ENCODE assay signal across 8 cellular contexts in the genomic region with DNA sequence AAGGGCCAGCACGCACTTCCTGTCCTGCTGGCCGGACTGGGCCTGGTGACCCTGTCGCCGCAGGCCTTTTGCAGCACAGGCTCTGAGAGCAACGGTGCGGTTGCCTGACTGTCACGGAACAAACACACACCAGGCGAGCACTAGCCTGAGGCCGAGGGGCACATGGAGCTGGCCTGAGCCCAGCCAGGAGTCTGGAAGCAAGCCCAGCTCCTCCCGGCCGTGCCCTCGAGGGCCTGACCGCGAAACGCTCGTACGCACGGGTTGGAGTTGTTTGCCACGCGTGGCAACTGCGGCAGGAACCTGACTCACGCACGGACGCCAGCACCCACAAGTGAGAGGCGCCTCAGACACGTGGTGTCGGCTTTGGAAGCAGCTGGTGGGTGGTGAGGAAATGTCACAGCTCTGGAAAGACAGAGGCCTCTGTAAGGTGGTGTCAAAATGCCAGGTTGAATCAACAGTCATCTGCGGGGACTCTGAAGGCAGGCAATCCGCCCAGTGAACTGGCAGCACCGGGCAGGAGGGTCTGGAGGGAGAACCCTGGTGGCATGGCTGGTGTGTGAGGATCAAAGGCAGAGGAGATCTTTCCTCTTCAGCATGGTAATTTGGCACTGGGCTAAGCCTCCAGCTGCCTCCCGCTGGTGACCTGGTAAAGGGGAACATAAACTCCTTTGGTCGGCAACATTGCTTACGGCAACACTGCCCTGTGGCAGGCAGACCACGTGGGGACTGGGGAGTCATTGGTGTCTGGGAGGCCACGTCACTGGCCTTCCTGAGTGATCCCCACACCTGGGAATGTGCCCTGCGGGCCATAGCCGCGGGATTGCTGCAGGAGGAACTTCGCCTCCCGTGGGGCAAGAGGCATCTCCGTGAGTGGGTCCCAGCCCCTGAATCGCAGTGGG. TPM values are rescaled to one million over a fixed set of nuclear protein-coding genes. Genes with fewer than 3 reads are reported as not detected.
DNase-seq lines count a peak whose midpoint lies in the region; ATAC-seq, FAIRE-seq and TF ChIP-seq lines count a peak whose summit lies in the region.

No MANE protein-coding gene starts in this region.

- no peak for TF ChIP-seq RAD21 in HepG2 (CRISPR knock-in tag; IDR thresholded peaks at IDR 0.05)

- DNase-seq in AG08396 (ENCODE audit: low spot score) (peak; percentile 56), HT1080 (ENCODE audit: low read depth) (peak; percentile 35), HepG2 (ENCODE audit: low spot score) (no peak), amniotic stem cell (lab: John Stamatoyannopoulos, UW) (no peak), dedifferentiated amniotic fluid mesenchymal stem cell (ENCODE audit: extremely low spot score) (no peak), D721Med (ENCODE audit: insufficient read length, low spot score) (no peak)
- peak; percentile 74 for DNase-seq in activated T-cell treated with anti-CD3 and anti-CD28 coated beads, Interleukin-2, amount 50 U/mL, for 24 hours

- TF ChIP-seq EP300 in HepG2 (IDR thresholded peaks at IDR 0.05; ENCODE audit: low read depth in 2 of 2, low read length in 2 of 2) (no peak), HepG2 (CRISPR knock-in tag; IDR thresholded peaks at IDR 0.05; ENCODE audit: borderline replicate concordance) (no peak)

- in situ Hi-C loops in HepG2 (cut with HindIII; ENCODE audit: extremely low pct_ligation_motif_present, low pct_unique_long_range_greater_than_20kb), result no loop called here

- no peak for ATAC-seq in HepG2
- ATAC-seq in HG02885 (IDR thresholded peaks at IDR 0.05; ENCODE audit: poor library complexity, unreplicated experiment), result no peak

- no peak overlapping the region for H3K4me3 ChIP-seq in HepG2 (replicated peaks in 1 of 3; ENCODE audit: insufficient read depth in 1 of 3, low read depth in 2 of 3, low read length in 3 of 3)

- peak overlapping the region; percentile 76 for H3K27ac Mint-ChIP-seq in activated T-cell treated with anti-CD3 and anti-CD28 coated beads, Interleukin-2, amount 50 U/mL, for 24 hours

- no peaks in the 10 kb centered on the region for H4K20me1 ChIP-seq in HepG2 (ENCODE audit: insufficient read depth, low read length)

- intact Hi-C loops in HepG2 (cut with micrococcal nuclease; ENCODE audit: unreplicated experiment), result no loop called here

- no peak overlapping the region for H3K4me3 Mint-ChIP-seq in activated T-cell treated with anti-CD3 and anti-CD28 coated beads, Interleukin-2, amount 50 U/mL, for 24 hours

- 0 out of 2 replicates have a peak, but pooled peaks have one; percentile 9 for TF ChIP-seq CTCF in HepG2 (CRISPR knock-in tag; IDR thresholded peaks at IDR 0.05)
- TF ChIP-seq CTCF in D721Med (IDR thresholded peaks at IDR 0.05; ENCODE audit: insufficient read depth, missing control alignments), result no peak

- 33% methylated on average over 9 of the region's 42 CpGs for WGBS in HepG2 (ENCODE audit: low lambda C conversion rate)

- H3K9ac ChIP-seq in HepG2 (ENCODE audit: insufficient read depth, low read depth, low read length), result no peak overlapping the region

- H3K36me3 Mint-ChIP-seq in activated T-cell treated with anti-CD3 and anti-CD28 coated beads, Interleukin-2, amount 50 U/mL, for 24 hours (ENCODE audit: low read depth), result no peaks in the 10 kb centered on the region

- H3K4me1 ChIP-seq in HepG2 (ENCODE audit: insufficient read depth, low read length), result no peaks in the 10 kb centered on the region

- no peak overlapping the region for H2AFZ ChIP-seq in HepG2 (ENCODE audit: low read length)

- no peaks in the 10 kb centered on the region for H3K9me3 ChIP-seq in HepG2 (ENCODE audit: low read length)

- no peak overlapping the region for H3K27ac ChIP-seq in HepG2 (ENCODE audit: extremely low read length, insufficient read depth, low read length)

- no peak for TF ChIP-seq POLR2A in HepG2 (IDR thresholded peaks at IDR 0.05; ENCODE audit: insufficient read depth in 1 of 2, low read depth in 2 of 2, low read length in 2 of 2)

- H3K79me2 ChIP-seq in HepG2 (ENCODE audit: insufficient read depth, low read length), result no peaks in the 10 kb centered on the region

- peaks cover 34% of the 10 kb centered on the region for H3K4me1 Mint-ChIP-seq in activated T-cell treated with anti-CD3 and anti-CD28 coated beads, Interleukin-2, amount 50 U/mL, for 24 hours (ENCODE audit: low read depth)

- H3K27me3 ChIP-seq in HepG2 (ENCODE audit: control insufficient read depth in 1 of 2, insufficient read depth in 2 of 2, low read length in 2 of 2), result peaks cover 3 to 49% of the 10 kb centered on the region in 2 experiments; a peak in 4 of 5 replicates

- BruUV-seq in HepG2 (replicated peaks; lab: Mats Ljungman, UMichigan), result no TSS peak

- H3K4me2 ChIP-seq in HepG2 (ENCODE audit: low read depth, low read length), result no peak overlapping the region

- no peaks in the 10 kb centered on the region for H3K9me3 Mint-ChIP-seq in activated T-cell treated with anti-CD3 and anti-CD28 coated beads, Interleukin-2, amount 50 U/mL, for 24 hours

- POLR2A ChIA-PET in HepG2 (lab: Yijun Ruan, JAX), result no interaction called here

- CTCF ChIA-PET in HepG2 (lab: Yijun Ruan, JAX; ENCODE audit: low intra/inter-chr PET ratio, low total read pairs), result interaction anchor here (1.4 kb wide), 1 partner anchor 97 kb away, joined by 3 read pairs; no protein-coding TSS in a partner anchor

- peaks cover 8% of the 10 kb centered on the region for H3K27me3 Mint-ChIP-seq in activated T-cell treated with anti-CD3 and anti-CD28 coated beads, Interleukin-2, amount 50 U/mL, for 24 hours

- FAIRE-seq in HepG2 (lab: Jason Lieb, UNC) (no peak), D721Med (lab: Jason Lieb, UNC) (no peak)

- no peaks in the 10 kb centered on the region for H3K36me3 ChIP-seq in HepG2 (replicated peaks in 1 of 2; ENCODE audit: control insufficient read depth in 1 of 2, insufficient read depth in 2 of 2, low read length in 2 of 2)

RNA-seq across cellular contexts. Expression of a gene that starts 15.3 kb away (rescaled TPM):
- not detected in 2 replicates for total RNA-seq in HT1080 (2014; rRNA removed; shearing (Covaris generic))
- not detected in 2 replicates for polyA plus RNA-seq in HT1080 (2015; cell fraction: cytosol; rRNA removed)
- not detected in 2 replicates for polyA plus RNA-seq in HT1080 (2015; cell fraction: nucleus; rRNA removed)
- not detected in 2 replicates for total RNA-seq in HepG2 (2016; rRNA removed; fragmentation: Illumina TruSeq; extraction: Trizol)
- not detected in 2 replicates for total RNA-seq in HepG2 (2016; cell fraction: cytosol; rRNA removed; fragmentation: Illumina TruSeq; extraction: Trizol; ENCODE audit: low read depth)
- total RNA-seq in HepG2 (2016; cell fraction: insoluble cytoplasmic fraction; rRNA removed; fragmentation: Illumina TruSeq; extraction: Trizol), result not detected in 2 replicates
- total RNA-seq in HepG2 (2016; cell fraction: membrane; rRNA removed; fragmentation: Illumina TruSeq; extraction: Trizol), result not detected in 2 replicates
- not detected in 2 replicates for total RNA-seq in HepG2 (2016; cell fraction: nucleus; rRNA removed; fragmentation: Illumina TruSeq; extraction: Trizol)
- polyA plus RNA-seq in HepG2 (2011; rRNA removed), result not detected in 2 replicates
- not detected in 2 replicates for polyA plus RNA-seq in HepG2 (2011; cell fraction: cytosol; rRNA removed)
- polyA plus RNA-seq in HepG2 (2011; cell fraction: nucleus; rRNA removed), result not detected in 2 replicates
- not detected in 2 replicates for polyA plus RNA-seq in HepG2 (2012)
- polyA plus RNA-seq in HepG2 (2016; cell fraction: cytosol; fragmentation: Illumina TruSeq; extraction: Trizol; ENCODE audit: low read depth), result not detected in 2 replicates
- polyA plus RNA-seq in HepG2 (2016; cell fraction: insoluble cytoplasmic fraction; fragmentation: Illumina TruSeq; extraction: Trizol; ENCODE audit: low read depth), result not detected in 2 replicates
- not detected in 2 replicates for polyA plus RNA-seq in HepG2 (2016; cell fraction: membrane; fragmentation: Illumina TruSeq; extraction: Trizol; ENCODE audit: low read depth)
- not detected in 2 replicates for polyA plus RNA-seq in HepG2 (2016; cell fraction: nucleus; fragmentation: Illumina TruSeq; extraction: Trizol; ENCODE audit: insufficient read depth, low read depth)
- 0.07 TPM in 1 of 2 replicates, not detected in the other for polyA minus RNA-seq in HepG2 (2011; rRNA and poly(A)+ RNA removed; ENCODE audit: low replicate concordance)
- not detected in 2 replicates for polyA minus RNA-seq in HepG2 (2011; cell fraction: cytosol; rRNA and poly(A)+ RNA removed)
- polyA minus RNA-seq in HepG2 (2011; cell fraction: nucleus; rRNA and poly(A)+ RNA removed), result not detected in 2 replicates

RNA-seq across cellular contexts. Expression of a gene that starts 30.2 kb away (rescaled TPM):
- total RNA-seq in HT1080 (2014; rRNA removed; shearing (Covaris generic)), result not detected in 2 replicates
- polyA plus RNA-seq in HT1080 (2015; cell fraction: cytosol; rRNA removed), result not detected in 2 replicates
- polyA plus RNA-seq in HT1080 (2015; cell fraction: nucleus; rRNA removed), result not detected in 2 replicates
- not detected in 2 replicates for total RNA-seq in HepG2 (2016; rRNA removed; fragmentation: Illumina TruSeq; extraction: Trizol)
- total RNA-seq in HepG2 (2016; cell fraction: cytosol; rRNA removed; fragmentation: Illumina TruSeq; extraction: Trizol; ENCODE audit: low read depth), result not detected in 2 replicates
- not detected in 2 replicates for total RNA-seq in HepG2 (2016; cell fraction: insoluble cytoplasmic fraction; rRNA removed; fragmentation: Illumina TruSeq; extraction: Trizol)
- not detected in 2 replicates for total RNA-seq in HepG2 (2016; cell fraction: membrane; rRNA removed; fragmentation: Illumina TruSeq; extraction: Trizol)
- not detected in 2 replicates for total RNA-seq in HepG2 (2016; cell fraction: nucleus; rRNA removed; fragmentation: Illumina TruSeq; extraction: Trizol)
- not detected in 2 replicates for polyA plus RNA-seq in HepG2 (2011; rRNA removed)
- not detected in 2 replicates for polyA plus RNA-seq in HepG2 (2011; cell fraction: cytosol; rRNA removed)
- polyA plus RNA-seq in HepG2 (2011; cell fraction: nucleus; rRNA removed), result not detected in 2 replicates
- not detected in 2 replicates for polyA plus RNA-seq in HepG2 (2012)
- not detected in 2 replicates for polyA plus RNA-seq in HepG2 (2016; cell fraction: cytosol; fragmentation: Illumina TruSeq; extraction: Trizol; ENCODE audit: low read depth)
- not detected in 2 replicates for polyA plus RNA-seq in HepG2 (2016; cell fraction: insoluble cytoplasmic fraction; fragmentation: Illumina TruSeq; extraction: Trizol; ENCODE audit: low read depth)
- polyA plus RNA-seq in HepG2 (2016; cell fraction: membrane; fragmentation: Illumina TruSeq; extraction: Trizol; ENCODE audit: low read depth), result not detected in 2 replicates
- polyA plus RNA-seq in HepG2 (2016; cell fraction: nucleus; fragmentation: Illumina TruSeq; extraction: Trizol; ENCODE audit: insufficient read depth, low read depth), result not detected in 2 replicates
- polyA minus RNA-seq in HepG2 (2011; rRNA and poly(A)+ RNA removed; ENCODE audit: low replicate concordance), result not detected in 2 replicates
- polyA minus RNA-seq in HepG2 (2011; cell fraction: cytosol; rRNA and poly(A)+ RNA removed), result not detected in 2 replicates
- polyA minus RNA-seq in HepG2 (2011; cell fraction: nucleus; rRNA and poly(A)+ RNA removed), result not detected in 2 replicates

RNA-seq across cellular contexts. Expression of a gene that starts 57.3 kb away (rescaled TPM):
- total RNA-seq in HT1080 (2014; rRNA removed; shearing (Covaris generic)), result 0.10 TPM in 1 of 2 replicates, not detected in the other
- polyA plus RNA-seq in HT1080 (2015; cell fraction: cytosol; rRNA removed), result 0.02 and 0.07 TPM in 2 replicates
- polyA plus RNA-seq in HT1080 (2015; cell fraction: nucleus; rRNA removed), result not detected in 2 replicates
- not detected in 2 replicates for total RNA-seq in HepG2 (2016; rRNA removed; fragmentation: Illumina TruSeq; extraction: Trizol)
- not detected in 2 replicates for total RNA-seq in HepG2 (2016; cell fraction: cytosol; rRNA removed; fragmentation: Illumina TruSeq; extraction: Trizol; ENCODE audit: low read depth)
- total RNA-seq in HepG2 (2016; cell fraction: insoluble cytoplasmic fraction; rRNA removed; fragmentation: Illumina TruSeq; extraction: Trizol), result not detected in 2 replicates
- not detected in 2 replicates for total RNA-seq in HepG2 (2016; cell fraction: membrane; rRNA removed; fragmentation: Illumina TruSeq; extraction: Trizol)
- not detected in 2 replicates for total RNA-seq in HepG2 (2016; cell fraction: nucleus; rRNA removed; fragmentation: Illumina TruSeq; extraction: Trizol)
- polyA plus RNA-seq in HepG2 (2011; rRNA removed), result not detected in 2 replicates
- not detected in 2 replicates for polyA plus RNA-seq in HepG2 (2011; cell fraction: cytosol; rRNA removed)
- polyA plus RNA-seq in HepG2 (2011; cell fraction: nucleus; rRNA removed), result not detected in 2 replicates
- polyA plus RNA-seq in HepG2 (2012), result not detected in 2 replicates
- polyA plus RNA-seq in HepG2 (2016; cell fraction: cytosol; fragmentation: Illumina TruSeq; extraction: Trizol; ENCODE audit: low read depth), result not detected in 2 replicates
- polyA plus RNA-seq in HepG2 (2016; cell fraction: insoluble cytoplasmic fraction; fragmentation: Illumina TruSeq; extraction: Trizol; ENCODE audit: low read depth), result not detected in 2 replicates
- not detected in 2 replicates for polyA plus RNA-seq in HepG2 (2016; cell fraction: membrane; fragmentation: Illumina TruSeq; extraction: Trizol; ENCODE audit: low read depth)
- not detected in 2 replicates for polyA plus RNA-seq in HepG2 (2016; cell fraction: nucleus; fragmentation: Illumina TruSeq; extraction: Trizol; ENCODE audit: insufficient read depth, low read depth)
- not detected in 2 replicates for polyA minus RNA-seq in HepG2 (2011; rRNA and poly(A)+ RNA removed; ENCODE audit: low replicate concordance)
- polyA minus RNA-seq in HepG2 (2011; cell fraction: cytosol; rRNA and poly(A)+ RNA removed), result not detected in 2 replicates
- polyA minus RNA-seq in HepG2 (2011; cell fraction: nucleus; rRNA and poly(A)+ RNA removed), result not detected in 2 replicates

Comparison
In these comparisons a context has a peak if more than half of its experiments do, and no peak if none do; other contexts are left out.
1. DNase-seq: peak in AG08396 (single experiment), HT1080 (single experiment) and activated T-cell treated with anti-CD3 and anti-CD28 coated beads, Interleukin-2, amount 50 U/mL, for 24 hours (single experiment); none in HepG2 (single experiment), amniotic stem cell (single experiment), dedifferentiated amniotic fluid mesenchymal stem cell (single experiment) and D721Med (single experiment).